8 cellular contexts compared by ENCODE assay signal in the genomic region with DNA sequence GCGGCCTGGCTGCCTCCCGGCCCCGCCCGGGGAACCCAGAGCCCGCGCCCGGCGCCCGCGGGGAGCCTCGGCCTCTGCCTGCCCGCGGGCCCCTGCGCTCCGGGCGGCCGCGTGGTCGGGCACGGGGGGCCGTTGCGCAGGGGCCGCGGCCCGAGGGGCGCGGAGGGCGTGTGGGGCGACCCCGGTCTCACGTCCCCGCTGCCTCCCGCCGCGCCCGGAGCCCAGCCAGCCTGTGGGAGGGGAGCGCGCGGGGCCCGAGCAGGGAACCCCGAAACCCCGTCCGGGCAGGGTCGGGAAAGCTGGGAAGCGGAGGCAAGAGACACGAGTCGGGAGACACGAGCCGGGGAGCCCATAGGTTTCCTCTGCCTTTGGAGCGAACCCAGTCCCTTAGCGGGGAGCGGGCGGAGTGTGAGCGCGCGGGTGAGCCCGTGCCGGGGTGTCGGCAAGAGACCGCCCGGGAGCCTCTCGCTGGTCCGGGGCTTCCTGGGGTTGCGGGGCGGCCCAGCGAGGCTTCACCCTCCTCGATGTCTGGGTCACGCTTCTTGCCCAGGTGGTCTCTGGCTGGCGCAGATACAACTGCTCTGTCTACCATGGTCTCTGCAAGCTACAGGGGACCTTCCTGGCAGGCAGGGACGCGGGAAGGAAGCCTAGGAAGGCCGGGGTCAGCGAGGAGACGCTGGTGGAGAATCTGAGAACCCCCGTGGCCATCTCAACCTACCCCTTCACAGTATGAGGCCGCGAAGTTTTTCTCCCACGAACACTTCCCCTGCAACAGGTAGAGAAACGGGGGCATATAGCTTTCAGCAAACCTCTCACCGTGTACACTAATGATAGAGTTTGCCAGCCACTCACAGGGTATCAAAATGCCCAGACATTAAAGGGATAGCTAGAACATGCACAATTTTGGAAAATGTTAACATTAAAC. TPM values are rescaled to one million over a fixed set of nuclear protein-coding genes. Genes with fewer than 3 reads are reported as not detected.
A peak's percentile ranks its signal among the peaks of the same experiment; 100 is the strongest.
DNase-seq lines count a peak whose midpoint lies in the region; ATAC-seq, FAIRE-seq and TF ChIP-seq lines count a peak whose summit lies in the region.

No MANE protein-coding gene starts in this region.

- CTCF ChIA-PET in CD4-positive, alpha-beta memory T cell (lab: Charles Lee; ENCODE audit: partially characterized antibody) = interaction anchor here (2.6 to 6.3 kb wide), 2 partner anchors 84 to 87 kb away, joined by 10 to 74 read pairs; no protein-coding TSS in a partner anchor

- no peaks in the 10 kb centered on the region for H3K9me2 ChIP-seq in GM23338 (ENCODE audit: insufficient read depth)

- no peak for FAIRE-seq in D721Med (lab: Jason Lieb, UNC)

- no peak overlapping the region for H3K27ac ChIP-seq in CD4-positive, alpha-beta memory T cell (ENCODE audit: low read depth, low read length)
- no peak overlapping the region for H3K27ac ChIP-seq in GM23338 (ENCODE audit: low read depth)
- H3K27ac ChIP-seq in SJSA1 = no peak overlapping the region
- H3K27ac ChIP-seq in endodermal cell (ENCODE audit: low read depth, low read length) = no peak overlapping the region

- H3K27me3 Mint-ChIP-seq in CD4-positive, alpha-beta memory T cell = peaks cover 37 to 41% of the 10 kb centered on the region in 2 donors
- peaks cover 50% of the 10 kb centered on the region for H3K27me3 Mint-ChIP-seq in GM23338 (ENCODE audit: insufficient read depth, low read depth, poor library complexity)
- peaks cover 59% of the 10 kb centered on the region for H3K27me3 Mint-ChIP-seq in endodermal cell (ENCODE audit: insufficient read depth)
- peaks cover 46 to 61% of the 10 kb centered on the region in 2 donors for H3K27me3 Mint-ChIP-seq in natural killer cell treated with Interleukin-12 subunit alpha and Interleukin-12 subunit beta and Interleukin-15 and Interleukin-18, amount 100 ng/mL, for 72 hours

- no peak overlapping the region for H3K9ac ChIP-seq in endodermal cell (ENCODE audit: extremely low read depth, low read length, poor library complexity, severe bottlenecking)

- TF ChIP-seq CTCF in GM23338 (conservative IDR thresholded peaks at IDR 0.05; ENCODE audit: low read depth in 2 of 2) = no peak
- no peak for TF ChIP-seq CTCF in endodermal cell (conservative IDR thresholded peaks at IDR 0.05)
- no peak for TF ChIP-seq CTCF in D721Med (IDR thresholded peaks at IDR 0.05; ENCODE audit: insufficient read depth, missing control alignments)

- no peaks in the 10 kb centered on the region for H3K9me3 ChIP-seq in CD4-positive, alpha-beta memory T cell (ENCODE audit: control insufficient read depth in 1 of 2, low read length in 2 of 2)
- H3K9me3 ChIP-seq in SJSA1 (replicated peaks) = no peaks in the 10 kb centered on the region
- no peaks in the 10 kb centered on the region for H3K9me3 ChIP-seq in endodermal cell (ENCODE audit: control insufficient read depth, low read length)

- H3K4me3 Mint-ChIP-seq in CD4-positive, alpha-beta memory T cell = peak overlapping the region in 6 of 8 donors; percentile 22 to 78 (median 65)
- H3K4me3 Mint-ChIP-seq in GM23338 (peak overlapping the region; percentile 71), endodermal cell (peak overlapping the region; percentile 54)
- H3K4me3 Mint-ChIP-seq in natural killer cell treated with Interleukin-12 subunit alpha and Interleukin-12 subunit beta and Interleukin-15 and Interleukin-18, amount 100 ng/mL, for 72 hours = peak overlapping the region; percentile 54

- H3F3A ChIP-seq in GM23338 (replicated peaks; ENCODE audit: low read depth) = no peaks in the 10 kb centered on the region

- peak in 1 of 5 donors; percentile 6 for DNase-seq in CD4-positive, alpha-beta memory T cell
- DNase-seq in GM23338 (ENCODE audit: low spot score) (peak; percentile 53), SJSA1 (ENCODE audit: low read depth in 1 of 2, low spot score in 2 of 2) (peak in 1 of 2 experiments; percentile 50), endodermal cell (peak; percentile 76), COR-L47 (lab: John Stamatoyannopoulos, UW) (no peak), D721Med (ENCODE audit: insufficient read length, low spot score) (no peak), NCI-H2227 treated with DMSO at 0.1 percent for 48 hours (lab: John Stamatoyannopoulos, UW) (no peak)
- DNase-seq in natural killer cell treated with Interleukin-12 subunit alpha and Interleukin-12 subunit beta and Interleukin-15 and Interleukin-18, amount 100 ng/mL, for 72 hours (ENCODE audit: low spot score) = no peak

- H3K4me1 ChIP-seq in CD4-positive, alpha-beta memory T cell (ENCODE audit: insufficient read depth, low read length) = peaks cover 13% of the 10 kb centered on the region
- no peaks in the 10 kb centered on the region for H3K4me1 ChIP-seq in GM23338 (ENCODE audit: insufficient read depth)
- H3K4me1 ChIP-seq in SJSA1 (replicated peaks) = peaks cover 23% of the 10 kb centered on the region
- H3K4me1 ChIP-seq in endodermal cell (ENCODE audit: control insufficient read depth, insufficient read depth, low read length) = no peaks in the 10 kb centered on the region

- H3K9me3 Mint-ChIP-seq in CD4-positive, alpha-beta memory T cell = no peaks in the 10 kb centered on the region
- H3K9me3 Mint-ChIP-seq in GM23338 (peaks cover 2% of the 10 kb centered on the region; the same call in 2 of the 3 replicates), endodermal cell (no peaks in the 10 kb centered on the region)
- H3K9me3 Mint-ChIP-seq in natural killer cell treated with Interleukin-12 subunit alpha and Interleukin-12 subunit beta and Interleukin-15 and Interleukin-18, amount 100 ng/mL, for 72 hours = no peaks in the 10 kb centered on the region

- H3K27me3 ChIP-seq in CD4-positive, alpha-beta memory T cell (ENCODE audit: insufficient read depth, low read length) = peaks cover 21% of the 10 kb centered on the region
- H3K27me3 ChIP-seq in GM23338 (ENCODE audit: insufficient read depth) (peaks cover 68% of the 10 kb centered on the region), SJSA1 (replicated peaks) (no peaks in the 10 kb centered on the region), endodermal cell (ENCODE audit: control insufficient read depth, insufficient read depth, low read length, poor library complexity, severe bottlenecking) (peaks cover 65% of the 10 kb centered on the region)

- POLR2A ChIA-PET in CD4-positive, alpha-beta memory T cell (lab: Charles Lee; ENCODE audit: partially characterized antibody) = no interaction called here

- no peaks in the 10 kb centered on the region for H3K36me3 Mint-ChIP-seq in CD4-positive, alpha-beta memory T cell
- H3K36me3 Mint-ChIP-seq in GM23338 (ENCODE audit: low read depth) = no peaks in the 10 kb centered on the region
- peaks cover 5% of the 10 kb centered on the region for H3K36me3 Mint-ChIP-seq in endodermal cell (ENCODE audit: low read depth)
- H3K36me3 Mint-ChIP-seq in natural killer cell treated with Interleukin-12 subunit alpha and Interleukin-12 subunit beta and Interleukin-15 and Interleukin-18, amount 100 ng/mL, for 72 hours = no peaks in the 10 kb centered on the region

- H2AFZ ChIP-seq in GM23338 = peak overlapping the region; percentile 93

- no peak overlapping the region for H3K27ac Mint-ChIP-seq in CD4-positive, alpha-beta memory T cell
- no peak overlapping the region for H3K27ac Mint-ChIP-seq in GM23338
- no peak overlapping the region for H3K27ac Mint-ChIP-seq in endodermal cell
- no peak overlapping the region for H3K27ac Mint-ChIP-seq in natural killer cell treated with Interleukin-12 subunit alpha and Interleukin-12 subunit beta and Interleukin-15 and Interleukin-18, amount 100 ng/mL, for 72 hours

- no peaks in the 10 kb centered on the region for H3K79me2 ChIP-seq in GM23338 (replicated peaks; ENCODE audit: insufficient read depth)

- intact Hi-C loops in CD4-positive, alpha-beta memory T cell (cut with micrococcal nuclease) = no loop called here

- no peaks in the 10 kb centered on the region for H3K36me3 ChIP-seq in CD4-positive, alpha-beta memory T cell (ENCODE audit: insufficient read depth, low read length)
- H3K36me3 ChIP-seq in GM23338 (ENCODE audit: insufficient read depth) = no peaks in the 10 kb centered on the region
- H3K36me3 ChIP-seq in SJSA1 = peaks cover 14% of the 10 kb centered on the region
- no peaks in the 10 kb centered on the region for H3K36me3 ChIP-seq in endodermal cell (ENCODE audit: control insufficient read depth, insufficient read depth, low read length)

- H3K4me1 Mint-ChIP-seq in CD4-positive, alpha-beta memory T cell = peaks cover 7 to 22% (median 8%) of the 10 kb centered on the region in 4 donors
- H3K4me1 Mint-ChIP-seq in GM23338 = peaks cover 11% of the 10 kb centered on the region
- H3K4me1 Mint-ChIP-seq in endodermal cell = peaks cover 5% of the 10 kb centered on the region
- peaks cover 0 to 10% of the 10 kb centered on the region in 2 donors for H3K4me1 Mint-ChIP-seq in natural killer cell treated with Interleukin-12 subunit alpha and Interleukin-12 subunit beta and Interleukin-15 and Interleukin-18, amount 100 ng/mL, for 72 hours (ENCODE audit: low read depth in 2 of 2)

- H4K20me1 ChIP-seq in GM23338 (replicated peaks; ENCODE audit: insufficient read depth) = no peaks in the 10 kb centered on the region

- H3K4me2 ChIP-seq in GM23338 = peak overlapping the region; percentile 88

- WGBS in endodermal cell (ENCODE audit: insufficient coverage in 1 of 2, insufficient read length in 1 of 2), 2 experiments = 6 to 7% methylated on average over 29 to 80 of the region's 80 CpGs

- peak; percentile 3; the same call in 2 of the 3 replicates for ATAC-seq in GM23338
- peak in 1 of 2 donors; percentile 25 for ATAC-seq in natural killer cell treated with Interleukin-12 subunit alpha and Interleukin-12 subunit beta and Interleukin-15 and Interleukin-18, amount 100 ng/mL, for 72 hours

- H3K4me3 ChIP-seq in CD4-positive, alpha-beta memory T cell (ENCODE audit: low read length in 2 of 2) = no peak overlapping the region
- H3K4me3 ChIP-seq in GM23338 = peak overlapping the region; percentile 74
- peak overlapping the region; percentile 80 for H3K4me3 ChIP-seq in SJSA1
- H3K4me3 ChIP-seq in endodermal cell (ENCODE audit: low read length) = peak overlapping the region; percentile 66

RNA-seq across cellular contexts. Expression of a gene that starts 0.6 kb away (rescaled TPM):
- under 1 TPM; 0.53 to 0.58 TPM for total RNA-seq in CD4-positive, alpha-beta memory T cell
- polyA plus RNA-seq in CD4-positive, alpha-beta memory T cell = under 1 TPM in 1 of 2 donors, not detected in 1; 0.50 TPM
- total RNA-seq in GM23338 (2014; rRNA removed; shearing (Covaris generic)) = 2.6 and 4.4 TPM in 2 replicates
- polyA plus RNA-seq in GM23338 (2016; fragmentation: Nextera tagmentation; extraction: Ambion mirVana) = 4.1 and 4.5 TPM in 2 replicates
- total RNA-seq in SJSA1 (2014; rRNA removed; shearing (Covaris generic)) = 0.75 and 3.7 TPM in 2 replicates
- total RNA-seq in endodermal cell = 1 to 10 TPM; 2.7 to 5.1 TPM
- polyA plus RNA-seq in endodermal cell (2013, experiment 1 of 2) = 0.36 TPM
- 0.37 TPM for polyA plus RNA-seq in endodermal cell (2013, experiment 2 of 2)
- under 1 TPM; 0.17 to 0.70 TPM for total RNA-seq in natural killer cell treated with Interleukin-12 subunit alpha and Interleukin-12 subunit beta and Interleukin-15 and Interleukin-18, amount 100 ng/mL, for 72 hours

RNA-seq across cellular contexts. Expression of a gene that starts 40.1 kb away (rescaled TPM):
- total RNA-seq in CD4-positive, alpha-beta memory T cell = not detected
- polyA plus RNA-seq in CD4-positive, alpha-beta memory T cell = not detected
- total RNA-seq in GM23338 (2014; rRNA removed; shearing (Covaris generic)) = 19.8 and 27.9 TPM in 2 replicates
- 2.8 and 4.0 TPM in 2 replicates for polyA plus RNA-seq in GM23338 (2016; fragmentation: Nextera tagmentation; extraction: Ambion mirVana)
- 1.9 and 2.2 TPM in 2 replicates for total RNA-seq in SJSA1 (2014; rRNA removed; shearing (Covaris generic))
- total RNA-seq in endodermal cell = 1 to 10 TPM; 6.9 to 7.3 TPM
- polyA plus RNA-seq in endodermal cell (2013, experiment 1 of 2) = 2.3 TPM
- 3.1 TPM for polyA plus RNA-seq in endodermal cell (2013, experiment 2 of 2)
- not detected for total RNA-seq in natural killer cell treated with Interleukin-12 subunit alpha and Interleukin-12 subunit beta and Interleukin-15 and Interleukin-18, amount 100 ng/mL, for 72 hours

Comparison
In these comparisons a context has a peak if more than half of its experiments do, and no peak if none do; other contexts are left out.
1. DNase-seq: peak in GM23338 (single experiment) and endodermal cell (single experiment); none in natural killer cell treated with Interleukin-12 subunit alpha and Interleukin-12 subunit beta and Interleukin-15 and Interleukin-18, amount 100 ng/mL, for 72 hours (single experiment), COR-L47 (single experiment), D721Med (single experiment) and NCI-H2227 treated with DMSO at 0.1 percent for 48 hours (single experiment).
2. H3K4me3 ChIP-seq: peak in GM23338 (single experiment), SJSA1 (single experiment) and endodermal cell (single experiment); none in CD4-positive, alpha-beta memory T cell (0 of 2).
3. Peak in every context shown above with its lines, with median percentiles within 50 percentile points of each other: H3K4me3 Mint-ChIP-seq.